Comparison of ENCODE assay signal across 14 cellular contexts in the genomic region with DNA sequence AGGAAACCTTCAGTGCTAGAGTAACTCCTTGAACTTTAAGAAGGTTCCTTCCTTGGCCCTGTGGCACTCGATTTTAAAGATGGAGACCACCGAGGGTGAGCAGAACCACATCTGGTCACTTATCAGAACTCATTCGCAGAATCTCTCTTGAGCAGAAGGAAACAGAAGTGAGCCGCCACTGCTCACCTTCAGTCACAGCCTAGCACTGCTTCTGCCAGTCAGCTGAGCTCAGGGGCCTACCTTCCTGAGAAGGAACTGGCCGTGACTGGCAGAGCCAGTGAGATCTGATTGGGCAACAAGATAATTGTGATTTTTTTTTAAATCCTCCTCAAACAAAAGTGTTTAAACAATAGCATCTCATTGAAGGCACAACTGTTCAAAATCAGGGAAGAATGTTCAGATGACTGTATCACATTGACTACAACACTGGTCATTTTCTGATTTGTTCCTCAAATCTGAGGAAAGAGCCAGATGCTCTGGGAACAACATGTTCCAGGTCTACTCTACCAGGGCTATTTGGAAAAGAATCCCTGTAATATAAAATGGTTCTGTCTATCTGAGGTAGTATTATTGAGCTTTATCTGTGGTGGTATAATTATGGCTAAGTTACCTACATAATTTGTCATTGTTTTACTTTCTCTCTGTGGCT. TPM values are rescaled to one million over a fixed set of nuclear protein-coding genes. Genes with fewer than 3 reads are reported as not detected.
A peak's percentile ranks its signal among the peaks of the same experiment; 100 is the strongest.
DNase-seq lines count a peak whose midpoint lies in the region; ATAC-seq, FAIRE-seq and TF ChIP-seq lines count a peak whose summit lies in the region.
"Had no signal": no experiment of that assay in that cellular context is flagged by ENCODE, and none has a peak within 500 bp of the region (broad histone marks: within the 10 kb centered on the region; RNA-seq: fewer than 3 reads in every experiment).

No MANE protein-coding gene starts in this region.

- H3K36me3 ChIP-seq in H1 (ENCODE audit: control insufficient read depth in 2 of 4, insufficient read depth in 4 of 4, low read length in 3 of 4) (no peaks in the 10 kb centered on the region), heart left ventricle (no peaks in the 10 kb centered on the region), BE2C (no peaks in the 10 kb centered on the region)
- H3K36me3 ChIP-seq: heart right ventricle, thoracic aorta had no signal

- H3K23me2 ChIP-seq in H1 (ENCODE audit: low read depth, low read length), result peaks cover 5% of the 10 kb centered on the region; the same call in 1 of the 2 replicates

- no peak overlapping the region for H3K23ac ChIP-seq in H1 (ENCODE audit: insufficient read length)

- H3K56ac ChIP-seq in H1 (replicated peaks; ENCODE audit: insufficient read length, low read depth, low read length), result no peak overlapping the region

- no peak overlapping the region for H3K4ac ChIP-seq in H1 (replicated peaks; ENCODE audit: insufficient read length, low read depth, low read length)

- H4K5ac ChIP-seq in H1 (ENCODE audit: insufficient read length, low read depth, low read length), result no peak overlapping the region

- H2BK12ac ChIP-seq in H1 (ENCODE audit: low read depth, low read length), result no peak overlapping the region

- CTCF ChIA-PET in H1 (lab: Charles Lee; ENCODE audit: partially characterized antibody), result interaction anchor here (0.6 to 1.7 kb wide), 5 partner anchors 41 to 180 kb away, joined by 3 to 5 read pairs (median 3); no protein-coding TSS in a partner anchor

- H3K79me2 ChIP-seq in H1 (ENCODE audit: control insufficient read depth in 1 of 2, insufficient read depth in 2 of 2, low read length in 2 of 2), result peaks cover 0 to 17% of the 10 kb centered on the region in 2 experiments; a peak in 2 of 4 replicates

- no peak overlapping the region for H2AK5ac ChIP-seq in H1 (ENCODE audit: low read depth, low read length)

- TF ChIP-seq POLR2A in H1 (IDR thresholded peaks at IDR 0.05; ENCODE audit: control extremely low read depth in 1 of 2, low read depth in 2 of 2, low read length in 2 of 2) (no peak), heart left ventricle (IDR thresholded peaks at IDR 0.05) (no peak)

- no peak overlapping the region for H3K4me2 ChIP-seq in H1 (ENCODE audit: insufficient read depth in 1 of 2, low read depth in 2 of 2, low read length in 2 of 2)
- H3K4me2 ChIP-seq: SK-N-SH had no signal

- no peak for FAIRE-seq in H1 (lab: Jason Lieb, UNC)

- H4K8ac ChIP-seq in H1 (ENCODE audit: extremely low read depth, insufficient read depth, low read length), result no peak overlapping the region

- H4K91ac ChIP-seq in H1 (replicated peaks; ENCODE audit: insufficient read length, low read length), result no peak overlapping the region

- H2BK15ac ChIP-seq in H1 (ENCODE audit: low read length), result peak overlapping the region; percentile 8; the same call in 1 of the 2 replicates

- H4K20me1 ChIP-seq in H1 (replicated peaks in 1 of 2; ENCODE audit: control insufficient read depth in 1 of 2, insufficient read depth in 2 of 2, low read length in 2 of 2), result peaks cover 0 to 3% of the 10 kb centered on the region in 2 experiments

- no peak overlapping the region for H3K9ac ChIP-seq in H1 (replicated peaks in 1 of 4; ENCODE audit: extremely low read depth in 1 of 4, low read depth in 3 of 4, low read length in 3 of 4)
- H3K9ac ChIP-seq: SK-N-SH had no signal

- no peak for TF ChIP-seq CTCF in H1 (IDR thresholded peaks at IDR 0.05; ENCODE audit: control extremely low read depth in 1 of 3, insufficient read depth in 1 of 3, low read depth in 1 of 3, low read length in 3 of 3)
- no peak for TF ChIP-seq CTCF in heart left ventricle (IDR thresholded peaks at IDR 0.05)
- no peak for TF ChIP-seq CTCF in BE2C (IDR thresholded peaks at IDR 0.05; ENCODE audit: low read depth, low read length)

- no peak for ATAC-seq in heart left ventricle
- ATAC-seq: heart right ventricle had no signal

- H3K27ac ChIP-seq in H1 (ENCODE audit: low read depth, low read length), result no peak overlapping the region
- peak overlapping the region in 3 of 12 donors; percentile 0 to 27 (median 19) for H3K27ac ChIP-seq in heart left ventricle
- H3K27ac ChIP-seq: heart right ventricle had no signal

- H3K14ac ChIP-seq in H1 (ENCODE audit: insufficient read length), result no peak overlapping the region

- H2BK20ac ChIP-seq in H1 (ENCODE audit: low read length), result no peak overlapping the region

- 86% methylated on average over 5 of the region's 5 CpGs; no CpG with 5 or more reads in 1 of the 2 experiments for whole genome bisulfite sequencing in H1 (ENCODE audit: extremely low coverage in 1 of 2, insufficient coverage in 1 of 2, insufficient read length in 1 of 2, insufficient replicate concordance in 2 of 2, low coverage in 1 of 2, low lambda C conversion rate in 2 of 2, missing lambda C conversion rate in 1 of 2), 2 experiments
- 67 to 80% (median 71%) methylated on average over 5 of the region's 5 CpGs for WGBS in heart left ventricle, 4 donors

- DNase-seq in GDM1 (lab: John Stamatoyannopoulos, UW) (peak; percentile 37), UCSD-AML1 (lab: John Stamatoyannopoulos, UW; ENCODE audit: unreplicated experiment) (peak; percentile 9), H1 (ENCODE audit: low read depth in 1 of 2, low spot score in 2 of 2) (no peak), NCI-H446 (lab: John Stamatoyannopoulos, UW) (no peak), heart left ventricle (no peak), BE2C (no peak), HuH-7.5 (ENCODE audit: low spot score) (no peak)
- DNase-seq in stimulated activated CD4-positive, alpha-beta T cell treated with anti-CD3 and anti-CD28 coated beads, Interleukin-4, amount 100 ng/mL, for 1 hour, result peak; percentile 20
- DNase-seq: cortex of kidney, heart right ventricle, NCI-H526, SK-N-SH had no signal

- no peak overlapping the region for H2BK120ac ChIP-seq in H1 (replicated peaks; ENCODE audit: low read depth, low read length)

- H3K4me3 ChIP-seq in H1 (ENCODE audit: extremely low read depth in 1 of 4, insufficient read depth in 2 of 4, low read depth in 3 of 4, low read length in 4 of 4), result no peak overlapping the region
- H3K4me3 ChIP-seq in heart left ventricle, result no peak overlapping the region
- no peak overlapping the region for H3K4me3 ChIP-seq in BE2C (ENCODE audit: low read depth, low read length)
- H3K4me3 ChIP-seq: heart right ventricle, skin epidermis, thoracic aorta had no signal

- TF ChIP-seq RAD21 in H1 (IDR thresholded peaks at IDR 0.05 in 1 of 2, conservative IDR thresholded peaks at IDR 0.05 in 1 of 2; ENCODE audit: low read depth in 2 of 2, low read length in 2 of 2), result no peak

- no peaks in the 10 kb centered on the region for H3K79me1 ChIP-seq in H1 (ENCODE audit: low read depth, low read length)

- TF ChIP-seq EP300 in H1 (IDR thresholded peaks at IDR 0.05; ENCODE audit: borderline replicate concordance in 1 of 2, low read depth in 2 of 2, low read length in 2 of 2), result no peak

- H3K18ac ChIP-seq in H1 (ENCODE audit: extremely low read depth, low read length), result no peak overlapping the region

- H3K27me3 ChIP-seq in H1 (replicated peaks in 1 of 4; ENCODE audit: control insufficient read depth in 3 of 4, extremely low read depth in 1 of 4, insufficient read depth in 3 of 4, low read length in 3 of 4), result no peaks in the 10 kb centered on the region
- H3K27me3 ChIP-seq in heart left ventricle, result no peaks in the 10 kb centered on the region
- H3K27me3 ChIP-seq in BE2C, result no peaks in the 10 kb centered on the region
- H3K27me3 ChIP-seq: heart right ventricle had no signal

- intact Hi-C loops in heart left ventricle (cut with DNase I), result loop anchor here in 9 of 10 donors (5.0 kb wide), 4 partner anchors 37 to 53 kb away; no protein-coding TSS in a partner anchor

- H2BK5ac ChIP-seq in H1 (ENCODE audit: low read depth, low read length), result no peak overlapping the region

- H2AFZ ChIP-seq in H1 (ENCODE audit: low read length), result peak overlapping the region; percentile 52; the same call in 1 of the 2 replicates

- POLR2A ChIA-PET in H1 (lab: Charles Lee; ENCODE audit: partially characterized antibody), result no interaction called here

- peaks cover 0 to 14% (median 8%) of the 10 kb centered on the region in 4 experiments; a peak in 5 of 7 replicates for H3K4me1 ChIP-seq in H1 (replicated peaks in 1 of 4; ENCODE audit: control insufficient read depth in 3 of 4, insufficient read depth in 4 of 4, low read length in 3 of 4)
- peaks cover 0 to 30% (median 17%) of the 10 kb centered on the region in 12 donors for H3K4me1 ChIP-seq in heart left ventricle
- 0 out of 2 replicates have a peak, but pooled peaks cover 2% of the 10 kb centered on the region for H3K4me1 ChIP-seq in BE2C

- H3K9me3 ChIP-seq in H1 (ENCODE audit: insufficient read depth in 2 of 2, low read depth in 1 of 2, low read length in 1 of 2), result no peaks in the 10 kb centered on the region
- H3K9me3 ChIP-seq in heart left ventricle, result no peaks in the 10 kb centered on the region
- no peaks in the 10 kb centered on the region for H3K9me3 ChIP-seq in BE2C
- H3K9me3 ChIP-seq: heart right ventricle, SK-N-SH, thoracic aorta had no signal

TF ChIP-seq in H1, 55 proteins besides CTCF, POLR2A, EP300 and RAD21 (continues in another document):
- TF ChIP-seq ASH2L (IDR thresholded peaks at IDR 0.05; ENCODE audit: low read length) (no peak), BCL11A (IDR thresholded peaks at IDR 0.05; ENCODE audit: low read depth in 2 of 2, low read length in 2 of 2) (no peak), CHD2 (IDR thresholded peaks at IDR 0.05; ENCODE audit: low read length) (no peak), CREB1 (IDR thresholded peaks at IDR 0.05) (no peak), SP2 (IDR thresholded peaks at IDR 0.05; ENCODE audit: low read length) (no peak), CTBP2 (IDR thresholded peaks at IDR 0.05; ENCODE audit: borderline replicate concordance, insufficient read depth, insufficient read length, low read length) (no peak), SP4 (IDR thresholded peaks at IDR 0.05; ENCODE audit: low read length) (no peak), RBBP5 (IDR thresholded peaks at IDR 0.05; ENCODE audit: borderline replicate concordance, low read depth, low read length) (no peak), TBP (IDR thresholded peaks at IDR 0.05; ENCODE audit: low read depth, low read length) (no peak), RXRA (IDR thresholded peaks at IDR 0.05; ENCODE audit: insufficient read depth, low read depth, low read length) (no peak), SP1 (IDR thresholded peaks at IDR 0.05; ENCODE audit: low read depth, low read length) (no peak)

RNA-seq across cellular contexts. Expression of a gene that starts 2.7 kb away (rescaled TPM):
- total RNA-seq in H1 (2021; fragmentation: NEBNext Ultra II Directional; extraction: Animal tissue kit (Norgen Biotek cat#: 25700)), result 56.1 and 57.7 TPM in 2 replicates
- polyA plus RNA-seq in H1 (2011; rRNA removed) (27.2 and 44.9 TPM in 2 replicates), heart left ventricle (10 to 100 TPM; 70.6 to 93.4 TPM)
- 36.9 TPM for polyA plus RNA-seq in H1 (2011; cell fraction: cytosol; rRNA removed)
- polyA plus RNA-seq in H1 (2011; cell fraction: nucleus; rRNA removed), result 10.4 TPM
- 33.8 to 44.8 TPM (median 39.5 TPM) in 4 replicates for polyA plus RNA-seq in H1 (2012, experiment 1 of 2)
- 23.3 TPM for polyA plus RNA-seq in H1 (2012, experiment 2 of 2)
- polyA plus RNA-seq in H1 (2013, experiment 1 of 2), result 57.6 TPM
- 64.2 TPM for polyA plus RNA-seq in H1 (2013, experiment 2 of 2)
- 44.6 and 67.0 TPM in 2 replicates for polyA minus RNA-seq in H1 (2011; rRNA and poly(A)+ RNA removed)
- 18.1 TPM for polyA minus RNA-seq in H1 (2011; cell fraction: cytosol; rRNA and poly(A)+ RNA removed)
- polyA minus RNA-seq in H1 (2011; cell fraction: nucleus; rRNA and poly(A)+ RNA removed), result 25.6 TPM
- total RNA-seq in heart left ventricle, result 10 to 100 TPM; 71.7 to 99.8 (median 78.5) TPM
- 33.1 TPM for polyA plus RNA-seq in BE2C (2012; ENCODE audit: insufficient read depth, insufficient read length, low read depth)

Comparison
In these comparisons a context has a peak if more than half of its experiments do, and no peak if none do; other contexts are left out.
1. DNase-seq: peak in GDM1 (single experiment), UCSD-AML1 (single experiment) and stimulated activated CD4-positive, alpha-beta T cell treated with anti-CD3 and anti-CD28 coated beads, Interleukin-4, amount 100 ng/mL, for 1 hour (single experiment); none in H1 (0 of 2), NCI-H446 (0 of 2), heart left ventricle (0 of 5), BE2C (single experiment) and HuH-7.5 (single experiment).